In genomic region chr2:195364015-195364965, GRCh38 we compare ENCODE assay signal across 11 cellular contexts.
DNase-seq lines count a peak whose midpoint lies in the region; ATAC-seq, FAIRE-seq and TF ChIP-seq lines count a peak whose summit lies in the region.
"Had no signal": no experiment of that assay in that cellular context is flagged by ENCODE, and none has a peak within 500 bp of the region (broad histone marks: within the 10 kb centered on the region; RNA-seq: fewer than 3 reads in every experiment).

No MANE protein-coding gene starts in this region.

- H3K27me3 ChIP-seq in K562 (ENCODE audit: control insufficient read depth in 2 of 2, insufficient read depth in 2 of 2, low read length in 2 of 2) (no peaks in the 10 kb centered on the region), mesenchymal stem cell (ENCODE audit: control insufficient read depth in 1 of 2, insufficient read depth in 1 of 2, low read length in 2 of 2) (no peaks in the 10 kb centered on the region)

- TF ChIP-seq RAD21 in K562 (CRISPR knock-in tag; conservative IDR thresholded peaks at IDR 0.05 in 1 of 2, IDR thresholded peaks at IDR 0.05 in 1 of 2) = no peak

- H3K9me1 ChIP-seq in K562 (ENCODE audit: control insufficient read depth, insufficient read depth, low read length) = no peaks in the 10 kb centered on the region

- H3K4me3 ChIP-seq in K562 (no peak overlapping the region), mesenchymal stem cell (ENCODE audit: insufficient read depth in 1 of 2, low read depth in 1 of 2, low read length in 2 of 2) (no peak overlapping the region)

- CTCF ChIA-PET in K562 (lab: Yijun Ruan, JAX; ENCODE audit: low intra/inter-chr PET ratio) = no interaction called here

- no peak overlapping the region for H2BK12ac ChIP-seq in mesenchymal stem cell (ENCODE audit: low read length in 2 of 2)

- no peak for ATAC-seq in K562
- no peak for ATAC-seq in HG03378 (IDR thresholded peaks at IDR 0.05; ENCODE audit: unreplicated experiment)

- in situ Hi-C loops in K562 (cut with MboI) = no loop called here

- no peak for TF ChIP-seq POLR2A in K562 (conservative IDR thresholded peaks at IDR 0.05)

- H4K20me1 ChIP-seq in K562 (replicated peaks; ENCODE audit: control insufficient read depth, insufficient read depth, low read length) = no peaks in the 10 kb centered on the region

- BruUV-seq in K562 (replicated peaks; lab: Mats Ljungman, UMichigan) = no TSS peak

- H4K91ac ChIP-seq in mesenchymal stem cell (ENCODE audit: low read length) = no peak overlapping the region

- no peaks in the 10 kb centered on the region; the same call in 1 of the 2 replicates for H3K9me3 ChIP-seq in K562 (replicated peaks; ENCODE audit: control insufficient read depth, insufficient read depth, low read depth, low read length)
- no peaks in the 10 kb centered on the region for H3K9me3 ChIP-seq in mesenchymal stem cell (ENCODE audit: control insufficient read depth, low read length)

- H3K23ac ChIP-seq in mesenchymal stem cell (ENCODE audit: low read length in 2 of 2) = no peak overlapping the region

- no peaks in the 10 kb centered on the region for H3K36me3 ChIP-seq in K562 (ENCODE audit: control insufficient read depth, insufficient read depth, low read length)
- no peaks in the 10 kb centered on the region for H3K36me3 ChIP-seq in mesenchymal stem cell (ENCODE audit: control insufficient read depth in 1 of 2, insufficient read depth in 2 of 2, low read depth in 1 of 2, low read length in 2 of 2)

- no peak overlapping the region for H3K4me2 ChIP-seq in K562 (ENCODE audit: insufficient read depth, low read length)
- no peak overlapping the region for H3K4me2 ChIP-seq in mesenchymal stem cell (ENCODE audit: low read length, poor library complexity, severe bottlenecking)

- H3K4me1 ChIP-seq in K562 (replicated peaks in 1 of 2; ENCODE audit: control insufficient read depth in 2 of 2, insufficient read depth in 2 of 2, low read length in 2 of 2) = peaks cover 4 to 13% of the 10 kb centered on the region in 2 experiments; a peak in 3 of 5 replicates
- H3K4me1 ChIP-seq in mesenchymal stem cell (ENCODE audit: control insufficient read depth, insufficient read depth, low read depth, low read length) = no peaks in the 10 kb centered on the region

- H3K4ac ChIP-seq in mesenchymal stem cell (ENCODE audit: low read depth in 1 of 2, low read length in 2 of 2) = no peak overlapping the region

- DNase-seq in ELR (ENCODE audit: low read depth) = peak; percentile 84
- peak; percentile 17 for DNase-seq in HTR-8/SVneo (ENCODE audit: insufficient read length, low spot score)
- no peak for DNase-seq in K562 (ENCODE audit: extremely low read depth in 1 of 4, low spot score in 3 of 4)
- DNase-seq in mesenchymal stem cell = peak; percentile 1
- no peak for DNase-seq in Ammon's horn (ENCODE audit: low spot score)
- DNase-seq in activated CD8-positive, alpha-beta memory T cell treated with anti-CD3 and anti-CD28 coated beads, Interleukin-2, amount 50 U/mL, for 48 hours = no peak
- DNase-seq: activated effector memory CD4-positive, alpha-beta T cell treated with anti-CD3 and anti-CD28 coated beads, Interleukin-2, amount 50 U/mL, for 16 hours; KBM-7; NCI-H2107 had no signal

- H3K79me2 ChIP-seq in K562 (ENCODE audit: control insufficient read depth, insufficient read depth, low read length) = no peaks in the 10 kb centered on the region

- FAIRE-seq in HTR-8/SVneo (lab: Jason Lieb, UNC) = no peak
- FAIRE-seq in K562 (lab: Jason Lieb, UNC) = no peak
- FAIRE-seq: TTC549 had no signal

- peak overlapping the region; percentile 57; the same call in 1 of the 2 replicates for H2AFZ ChIP-seq in K562 (ENCODE audit: low read depth, low read length)
- no peak overlapping the region for H2AFZ ChIP-seq in mesenchymal stem cell (ENCODE audit: low read depth, low read length)

- no peak overlapping the region for H2BK120ac ChIP-seq in mesenchymal stem cell (ENCODE audit: low read depth, low read length)

- peak overlapping the region; percentile 12 for H2BK5ac ChIP-seq in mesenchymal stem cell (ENCODE audit: low read depth, low read length, poor library complexity, severe bottlenecking)

- intact Hi-C loops in K562 (cut with micrococcal nuclease) = no loop called here

- no peak overlapping the region for H4K8ac ChIP-seq in mesenchymal stem cell (ENCODE audit: low read length)

- no peak for TF ChIP-seq CTCF in K562 (IDR thresholded peaks at IDR 0.05 in 2 of 3, conservative IDR thresholded peaks at IDR 0.05 in 1 of 3; ENCODE audit: insufficient read depth in 2 of 3, low read depth in 1 of 3, low read length in 3 of 3)

- H3K9ac ChIP-seq in K562 (ENCODE audit: insufficient read depth in 1 of 2, low read depth in 2 of 2, low read length in 2 of 2) = no peak overlapping the region
- H3K9ac ChIP-seq in mesenchymal stem cell (ENCODE audit: low read length) = peak overlapping the region; percentile 69

- H3K27ac ChIP-seq in K562 (ENCODE audit: extremely low read depth, low read depth, low read length) (no peak overlapping the region), mesenchymal stem cell (ENCODE audit: low read length, poor library complexity, severe bottlenecking) (peak overlapping the region; percentile 74)

- TF ChIP-seq EP300 in K562 (IDR thresholded peaks at IDR 0.05; ENCODE audit: low read length) = no peak

- H2AK5ac ChIP-seq in mesenchymal stem cell (ENCODE audit: low read length, severe bottlenecking) = peak overlapping the region; percentile 1

- H3K14ac ChIP-seq in mesenchymal stem cell (ENCODE audit: low read length in 2 of 2) = no peak overlapping the region

- H3K79me1 ChIP-seq in mesenchymal stem cell (replicated peaks; ENCODE audit: low read length, poor library complexity, severe bottlenecking) = no peaks in the 10 kb centered on the region

- 53% methylated on average over 5 of the region's 5 CpGs for WGBS in K562 (ENCODE audit: insufficient coverage, low coverage, missing lambda C conversion rate)
- 77% methylated on average over 4 of the region's 5 CpGs for WGBS in mesenchymal stem cell

- no peak overlapping the region for H3K18ac ChIP-seq in mesenchymal stem cell (ENCODE audit: low read depth in 1 of 2, low read length in 2 of 2)

- H2BK15ac ChIP-seq in mesenchymal stem cell (ENCODE audit: low read depth, poor library complexity, severe bottlenecking) = no peak overlapping the region

- POLR2A ChIA-PET in K562 (lab: Yijun Ruan, JAX) = interaction anchor here (1.1 kb wide), 1 partner anchor 196 kb away, joined by 3 read pairs; no protein-coding TSS in a partner anchor

TF ChIP-seq in K562, 482 proteins besides CTCF, POLR2A, EP300 and RAD21:
- no peak for TF ChIP-seq PRMT5 (CRISPR knock-in tag; IDR thresholded peaks at IDR 0.05)
- peak; percentile 95 for TF ChIP-seq ZNF431 (CRISPR knock-in tag; IDR thresholded peaks at IDR 0.05)
- TF ChIP-seq PHF21A (IDR thresholded peaks at IDR 0.05; ENCODE audit: borderline replicate concordance, low read depth) = no peak
- TF ChIP-seq XRCC5 (IDR thresholded peaks at IDR 0.05; ENCODE audit: low read depth, low read length) = no peak
- TF ChIP-seq MIER1 (IDR thresholded peaks at IDR 0.05; ENCODE audit: low read depth) = no peak
- TF ChIP-seq ZNF707 (CRISPR knock-in tag; conservative IDR thresholded peaks at IDR 0.05) = no peak
- no peak for TF ChIP-seq TCFL5 (CRISPR knock-in tag; conservative IDR thresholded peaks at IDR 0.05)
- TF ChIP-seq HCFC1 (IDR thresholded peaks at IDR 0.05; ENCODE audit: low read depth, low read length) = no peak
- TF ChIP-seq CBFB (CRISPR knock-in tag; IDR thresholded peaks at IDR 0.05) = no peak

Comparison
In these comparisons a context has a peak if more than half of its experiments do, and no peak if none do; other contexts are left out.
1. DNase-seq: peak in ELR (single experiment), HTR-8/SVneo (single experiment) and mesenchymal stem cell (single experiment); none in K562 (0 of 4), Ammon's horn (single experiment) and activated CD8-positive, alpha-beta memory T cell treated with anti-CD3 and anti-CD28 coated beads, Interleukin-2, amount 50 U/mL, for 48 hours (single experiment).